In the genomic region with DNA sequence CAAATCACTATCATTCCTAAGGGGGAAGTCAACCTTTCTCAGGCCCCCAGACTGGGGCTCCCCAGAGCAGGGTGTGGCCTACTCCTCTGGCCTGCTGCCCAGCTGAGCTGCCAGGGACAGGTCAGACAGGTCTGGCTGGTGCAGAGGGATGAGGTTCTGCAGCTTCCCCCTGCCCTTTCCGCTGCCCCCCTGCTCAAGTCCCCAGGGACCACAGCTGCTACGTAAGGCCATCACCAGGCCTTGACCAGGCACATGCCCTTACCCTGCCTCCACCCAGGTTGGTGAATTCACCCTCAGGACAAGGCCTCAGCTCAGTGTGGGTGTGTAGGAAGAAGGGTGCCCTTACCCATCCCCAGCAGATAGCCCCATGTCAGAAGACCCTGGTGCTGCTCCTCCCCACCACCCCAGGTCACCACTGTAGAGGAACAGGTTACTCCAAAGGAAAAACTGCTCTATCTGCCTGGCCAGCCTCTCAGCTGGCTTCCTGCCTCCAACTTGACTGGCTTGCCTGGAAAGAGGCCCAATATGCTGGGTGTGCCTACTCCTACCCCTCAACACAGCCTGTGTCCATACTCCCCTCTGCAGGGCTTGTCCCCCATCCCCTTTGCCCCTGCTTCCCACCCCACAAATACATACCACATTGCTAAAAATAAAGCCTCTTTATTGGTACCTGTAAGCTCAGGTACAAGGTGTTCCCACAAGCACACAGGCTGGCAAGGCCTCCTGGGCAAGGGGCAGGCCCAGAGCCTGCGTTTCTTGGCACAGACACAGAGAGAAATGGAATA, we compare ENCODE assay signal across 8 cellular contexts. TPM values are rescaled to one million over a fixed set of nuclear protein-coding genes. Genes with fewer than 3 reads are reported as not detected.
DNase-seq lines count a peak whose midpoint lies in the region; ATAC-seq and TF ChIP-seq lines count a peak whose summit lies in the region.

No MANE protein-coding gene starts in this region.

- H3K4me1 Mint-ChIP-seq in osteocyte (ENCODE audit: unreplicated experiment): peaks cover 38% of the 10 kb centered on the region

- peak overlapping the region; percentile 39 for H3K27ac Mint-ChIP-seq in osteocyte (ENCODE audit: unreplicated experiment)

- peaks cover 29% of the 10 kb centered on the region for H3K36me3 Mint-ChIP-seq in osteocyte (ENCODE audit: unreplicated experiment)

- TF ChIP-seq CTCF in epithelial cell of esophagus (IDR thresholded peaks at IDR 0.05; ENCODE audit: insufficient read depth, low read depth, low read length, missing control alignments) (no peak), osteocyte (IDR thresholded peaks at IDR 0.05) (no peak)

- ATAC-seq in HG03139 (IDR thresholded peaks at IDR 0.05; ENCODE audit: unreplicated experiment): no peak

- DNase-seq in COR-L47 (lab: John Stamatoyannopoulos, UW): peak; percentile 21
- peak; percentile 12 for DNase-seq in NCI-H510A treated with DMSO at 0.1 percent for 48 hours (lab: John Stamatoyannopoulos, UW)
- peak; percentile 91 for DNase-seq in epithelial cell of esophagus (ENCODE audit: low read depth)
- no peak for DNase-seq in osteocyte (ENCODE audit: extremely low spot score, unreplicated experiment)
- DNase-seq in hypothalamus (lab: John Stamatoyannopoulos, UW): no peak
- no peak for DNase-seq in effector CD8-positive, alpha-beta T cell (lab: John Stamatoyannopoulos, UW)
- DNase-seq in epidermal melanocyte (ENCODE audit: insufficient read length, low spot score): no peak

- H3K9me3 Mint-ChIP-seq in osteocyte (ENCODE audit: unreplicated experiment): no peaks in the 10 kb centered on the region

- no peaks in the 10 kb centered on the region for H3K27me3 Mint-ChIP-seq in osteocyte (ENCODE audit: unreplicated experiment)

- H3K4me3 ChIP-seq in epithelial cell of esophagus (ENCODE audit: low read length): no peak overlapping the region

- H3K4me3 Mint-ChIP-seq in osteocyte (ENCODE audit: unreplicated experiment): no peak overlapping the region

RNA-seq across cellular contexts. Expression of gene CSRNP1, which starts 12.0 kb away (rescaled TPM):
- 12.8 and 15.1 TPM in 2 replicates for total RNA-seq in osteocyte

RNA-seq across cellular contexts. Expression of gene TTC21A, which starts 33.9 kb away (rescaled TPM):
- total RNA-seq in osteocyte: 8.7 and 10.3 TPM in 2 replicates

RNA-seq across cellular contexts. Expression of gene GORASP1, which starts 34.0 kb away (rescaled TPM):
- total RNA-seq in osteocyte: 54.3 and 62.1 TPM in 2 replicates

RNA-seq across cellular contexts. Expression of gene XIRP1, which starts 51.0 kb away (rescaled TPM):
- total RNA-seq in osteocyte: not detected in 2 replicates

Comparison
In these comparisons a context has a peak if more than half of its experiments do, and no peak if none do; other contexts are left out.
1. DNase-seq: peak in COR-L47 (single experiment), NCI-H510A treated with DMSO at 0.1 percent for 48 hours (single experiment) and epithelial cell of esophagus (single experiment); none in osteocyte (single experiment), hypothalamus (0 of 51), effector CD8-positive, alpha-beta T cell (single experiment) and epidermal melanocyte (single experiment).